In genomic region chr6:131808460-131809269, GRCh38 we compare ENCODE assay signal across 8 cellular contexts. TPM values are rescaled to one million over a fixed set of nuclear protein-coding genes. Genes with fewer than 3 reads are reported as not detected.
DNase-seq lines count a peak whose midpoint lies in the region; ATAC-seq and TF ChIP-seq lines count a peak whose summit lies in the region.

No MANE protein-coding gene starts in this region.

- H3K9me3 Mint-ChIP-seq in activated T-helper 17 cell treated with anti-CD3 and anti-CD28 coated beads, Interleukin-2, amount 50 U/mL, for 72 hours, result no peaks in the 10 kb centered on the region
- no peaks in the 10 kb centered on the region for H3K9me3 Mint-ChIP-seq in stimulated activated memory B cell treated with anti-CD40 and anti-IgM and Interleukin-4, amounts not matched to agents 10 μg/mL and 1 μg/mL and 100 μg/mL, for 72 hours

- H3K36me3 Mint-ChIP-seq in activated T-helper 17 cell treated with anti-CD3 and anti-CD28 coated beads, Interleukin-2, amount 50 U/mL, for 72 hours (ENCODE audit: low read depth), result no peaks in the 10 kb centered on the region
- no peaks in the 10 kb centered on the region for H3K36me3 Mint-ChIP-seq in stimulated activated memory B cell treated with anti-CD40 and anti-IgM and Interleukin-4, amounts not matched to agents 10 μg/mL and 1 μg/mL and 100 μg/mL, for 72 hours

- H3K27me3 Mint-ChIP-seq in activated T-helper 17 cell treated with anti-CD3 and anti-CD28 coated beads, Interleukin-2, amount 50 U/mL, for 72 hours, result peaks cover 7% of the 10 kb centered on the region
- H3K27me3 Mint-ChIP-seq in stimulated activated memory B cell treated with anti-CD40 and anti-IgM and Interleukin-4, amounts not matched to agents 10 μg/mL and 1 μg/mL and 100 μg/mL, for 72 hours, result peaks cover 9% of the 10 kb centered on the region

- no peak for ATAC-seq in activated T-helper 17 cell treated with anti-CD3 and anti-CD28 coated beads, Interleukin-2, amount 50 U/mL, for 72 hours (replicated peaks)
- ATAC-seq in stimulated activated memory B cell treated with anti-CD40 and anti-IgM and Interleukin-4, amounts not matched to agents 10 μg/mL and 1 μg/mL and 100 μg/mL, for 72 hours, result no peak
- ATAC-seq in HG02623 (IDR thresholded peaks at IDR 0.05; ENCODE audit: unreplicated experiment) (no peak), HG02588 (IDR thresholded peaks at IDR 0.05; ENCODE audit: unreplicated experiment) (no peak)

- DNase-seq in HL-60 (ENCODE audit: low read depth in 1 of 2, low spot score in 1 of 2) (no peak), LoVo (ENCODE audit: low spot score) (no peak)
- DNase-seq in stimulated activated CD4-positive, alpha-beta T cell treated with anti-CD3 and anti-CD28 coated beads, Interleukin-4, amount 100 ng/mL, for 24 hours, result no peak

- no peak for TF ChIP-seq CTCF in HL-60 (IDR thresholded peaks at IDR 0.05; ENCODE audit: insufficient read depth, low read length)

- H3K4me3 Mint-ChIP-seq in activated T-helper 17 cell treated with anti-CD3 and anti-CD28 coated beads, Interleukin-2, amount 50 U/mL, for 72 hours, result peak overlapping the region; percentile 82
- peak overlapping the region; percentile 76 for H3K4me3 Mint-ChIP-seq in stimulated activated memory B cell treated with anti-CD40 and anti-IgM and Interleukin-4, amounts not matched to agents 10 μg/mL and 1 μg/mL and 100 μg/mL, for 72 hours

- H3K27me3 ChIP-seq in HL-60 (ENCODE audit: insufficient read depth, poor library complexity, severe bottlenecking), result peaks cover 26% of the 10 kb centered on the region

- peaks cover 8% of the 10 kb centered on the region for H3K4me1 Mint-ChIP-seq in activated T-helper 17 cell treated with anti-CD3 and anti-CD28 coated beads, Interleukin-2, amount 50 U/mL, for 72 hours
- peaks cover 9% of the 10 kb centered on the region for H3K4me1 Mint-ChIP-seq in stimulated activated memory B cell treated with anti-CD40 and anti-IgM and Interleukin-4, amounts not matched to agents 10 μg/mL and 1 μg/mL and 100 μg/mL, for 72 hours

- H3K27ac Mint-ChIP-seq in activated T-helper 17 cell treated with anti-CD3 and anti-CD28 coated beads, Interleukin-2, amount 50 U/mL, for 72 hours, result no peak overlapping the region
- no peak overlapping the region for H3K27ac Mint-ChIP-seq in stimulated activated memory B cell treated with anti-CD40 and anti-IgM and Interleukin-4, amounts not matched to agents 10 μg/mL and 1 μg/mL and 100 μg/mL, for 72 hours

- H3K4me3 ChIP-seq in HL-60 (replicated peaks; ENCODE audit: insufficient read depth, low read length) (peak overlapping the region; percentile 24), iPS-18c (ENCODE audit: insufficient read depth, low read depth, low read length) (peak overlapping the region; percentile 82)

- no peak overlapping the region for H3K27ac ChIP-seq in HL-60 (replicated peaks)

- peaks cover 3% of the 10 kb centered on the region for H3K9me3 ChIP-seq in iPS-18c (ENCODE audit: control insufficient read depth, insufficient read depth, low read length)

RNA-seq across cellular contexts. Expression of gene ENPP1, which starts 0.8 kb away (rescaled TPM):
- under 1 TPM; 0.73 to 0.74 TPM for total RNA-seq in activated T-helper 17 cell treated with anti-CD3 and anti-CD28 coated beads, Interleukin-2, amount 50 U/mL, for 72 hours
